20 cellular contexts compared by ENCODE assay signal in the genomic region with DNA sequence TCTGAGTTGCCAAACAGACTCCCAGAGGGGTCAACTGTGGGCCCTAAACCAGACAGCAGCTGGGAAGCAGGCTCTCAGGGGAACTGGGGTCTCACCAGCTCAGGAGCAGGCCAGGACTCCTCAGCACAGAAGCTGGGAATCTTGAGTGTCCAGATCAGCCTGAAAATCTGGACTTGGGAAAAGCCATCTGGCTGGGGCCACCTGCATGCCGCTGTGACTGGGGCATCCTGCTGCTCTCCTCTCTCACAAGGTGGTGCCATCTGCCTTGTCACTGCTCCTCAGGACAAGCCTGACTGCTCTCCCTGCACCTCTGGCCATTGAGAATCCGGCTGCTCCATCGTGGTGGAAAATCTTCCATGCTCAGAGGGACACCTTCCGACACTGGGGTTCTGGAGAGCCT.
DNase-seq lines count a peak whose midpoint lies in the region; ATAC-seq and TF ChIP-seq lines count a peak whose summit lies in the region.
"Had no signal": no experiment of that assay in that cellular context is flagged by ENCODE, and none has a peak within 500 bp of the region (broad histone marks: within the 10 kb centered on the region; RNA-seq: fewer than 3 reads in every experiment).

No MANE protein-coding gene starts in this region.

- no peaks in the 10 kb centered on the region for H3K9me3 ChIP-seq in WERI-Rb-1 (ENCODE audit: severe bottlenecking)
- H3K9me3 ChIP-seq in lower lobe of right lung, result no peaks in the 10 kb centered on the region
- no peaks in the 10 kb centered on the region for H3K9me3 ChIP-seq in trophoblast cell (ENCODE audit: insufficient read depth, low read depth, low read length)
- H3K9me3 ChIP-seq: gastrocnemius medialis, suprapubic skin had no signal

- no peak overlapping the region for H3K23ac ChIP-seq in trophoblast cell (ENCODE audit: low read length)

- H3K79me1 ChIP-seq in trophoblast cell (ENCODE audit: low read length), result no peaks in the 10 kb centered on the region

- no peaks in the 10 kb centered on the region for H3K4me1 ChIP-seq in lower lobe of right lung
- no peaks in the 10 kb centered on the region for H3K4me1 ChIP-seq in trophoblast cell (ENCODE audit: control insufficient read depth in 1 of 2, insufficient read depth in 2 of 2, low read length in 2 of 2)
- H3K4me1 ChIP-seq: gastrocnemius medialis had no signal

- H2AFZ ChIP-seq in trophoblast cell (ENCODE audit: insufficient read depth, low read length, poor library complexity), result no peak overlapping the region

- H3K4me3 ChIP-seq in GM12864 (ENCODE audit: low read depth, low read length), result no peak overlapping the region
- no peak overlapping the region for H3K4me3 ChIP-seq in WERI-Rb-1 (ENCODE audit: low read depth, low read length)
- no peak overlapping the region for H3K4me3 ChIP-seq in lower lobe of right lung
- H3K4me3 ChIP-seq in trophoblast cell (ENCODE audit: low read depth, low read length), result no peak overlapping the region
- H3K4me3 ChIP-seq: gastrocnemius medialis, skin epidermis, suprapubic skin had no signal

- H3K36me3 ChIP-seq in WERI-Rb-1 (no peaks in the 10 kb centered on the region), lower lobe of right lung (no peaks in the 10 kb centered on the region), trophoblast cell (ENCODE audit: control insufficient read depth in 1 of 2, insufficient read depth in 2 of 2, low read length in 2 of 2) (no peaks in the 10 kb centered on the region)
- H3K36me3 ChIP-seq: gastrocnemius medialis, suprapubic skin had no signal

- H4K8ac ChIP-seq in trophoblast cell (ENCODE audit: low read depth, low read length), result no peak overlapping the region

- H3K9ac ChIP-seq in trophoblast cell (ENCODE audit: low read length), result no peak overlapping the region

- H2BK12ac ChIP-seq in trophoblast cell (ENCODE audit: low read length), result no peak overlapping the region

- H4K12ac ChIP-seq in trophoblast cell (ENCODE audit: low read depth, low read length), result no peak overlapping the region

- H2BK120ac ChIP-seq in trophoblast cell (ENCODE audit: insufficient read depth, low read length, poor library complexity), result no peak overlapping the region

- H4K91ac ChIP-seq in trophoblast cell (ENCODE audit: low read depth, low read length), result no peak overlapping the region

- H3K27ac ChIP-seq in WERI-Rb-1 (peak overlapping the region; percentile 42), lower lobe of right lung (no peak overlapping the region), trophoblast cell (ENCODE audit: low read depth, low read length) (no peak overlapping the region)
- H3K27ac ChIP-seq: epithelial cell of prostate, gastrocnemius medialis, skin epidermis, suprapubic skin had no signal

- H3K27me3 ChIP-seq in WERI-Rb-1 (ENCODE audit: insufficient read depth, low read depth, severe bottlenecking), result no peaks in the 10 kb centered on the region
- H3K27me3 ChIP-seq in lower lobe of right lung (ENCODE audit: low read depth), result no peaks in the 10 kb centered on the region
- no peaks in the 10 kb centered on the region for H3K27me3 ChIP-seq in trophoblast cell (ENCODE audit: insufficient read depth, low read length)
- H3K27me3 ChIP-seq: gastrocnemius medialis, suprapubic skin had no signal

- no CpG with 5 or more reads among the region's 4 CpGs for WGBS in trophoblast cell (ENCODE audit: extremely low coverage, insufficient coverage, insufficient read length)

- TF ChIP-seq CTCF in GM12864 (IDR thresholded peaks at IDR 0.05; ENCODE audit: low read depth, low read length, missing control alignments) (peak; percentile 41), WERI-Rb-1 (IDR thresholded peaks at IDR 0.05; ENCODE audit: low read depth, low read length) (peak; percentile 79), lower lobe of right lung (IDR thresholded peaks at IDR 0.05) (peak; percentile 24)

- H3K79me2 ChIP-seq in trophoblast cell (ENCODE audit: control insufficient read depth, insufficient read depth, low read length, poor library complexity), result no peaks in the 10 kb centered on the region

- no peak overlapping the region for H3K4ac ChIP-seq in trophoblast cell (ENCODE audit: low read depth, low read length)

- H3K4me2 ChIP-seq in trophoblast cell (ENCODE audit: low read length), result no peak overlapping the region

- intact Hi-C loops in lower lobe of right lung (cut with DNase I), result no loop called here

- DNase-seq in GM12864 (ENCODE audit: low read depth) (no peak), NCI-H146 (lab: John Stamatoyannopoulos, UW) (peak; percentile 70), WERI-Rb-1 (peak; percentile 89), lower lobe of right lung (no peak), trophoblast cell (no peak)
- DNase-seq in activated CD4-positive, alpha-beta T cell treated with anti-CD3 and anti-CD28 coated beads for 1 hour, result no peak
- DNase-seq in central memory CD4-positive, alpha-beta T cell, result no peak
- DNase-seq: activated CD8-positive, alpha-beta memory T cell treated with anti-CD3 and anti-CD28 coated beads, Interleukin-2, amount 50 U/mL, for 48 hours; activated naive CD4-positive, alpha-beta T cell treated with anti-CD3 and anti-CD28 coated beads for 36 hours; cortex of kidney; gastrocnemius medialis; naive B cell; stimulated activated CD4-positive, alpha-beta T cell treated with anti-CD3 and anti-CD28 coated beads, Interleukin-4, amount 100 ng/mL, for 4 hours; stimulated activated CD8-positive, alpha-beta memory T cell treated with anti-CD3 and anti-CD28 coated beads, Interleukin-4, amount 100 ng/mL, for 48 hours; T-helper 1 cell had no signal

- H2BK5ac ChIP-seq in trophoblast cell (ENCODE audit: low read depth, low read length, poor library complexity), result no peak overlapping the region

- ATAC-seq in lower lobe of right lung, result no peak
- ATAC-seq: activated CD4-positive, CD25-positive, alpha-beta regulatory T cell treated with anti-CD3 and anti-CD28 coated beads, Interleukin-2, amount 50 U/mL, for 24 hours; gastrocnemius medialis; Right ventricle myocardium inferior had no signal

- no peak overlapping the region for H2AK5ac ChIP-seq in trophoblast cell (ENCODE audit: low read length)

- H3K14ac ChIP-seq in trophoblast cell (ENCODE audit: low read length), result no peak overlapping the region

- H3K18ac ChIP-seq in trophoblast cell (ENCODE audit: low read length), result no peak overlapping the region

Comparison
In these comparisons a context has a peak if more than half of its experiments do, and no peak if none do; other contexts are left out.
1. DNase-seq: peak in NCI-H146 (single experiment) and WERI-Rb-1 (single experiment); none in GM12864 (single experiment), lower lobe of right lung (single experiment), activated CD4-positive, alpha-beta T cell treated with anti-CD3 and anti-CD28 coated beads for 1 hour (single experiment), trophoblast cell (0 of 2) and central memory CD4-positive, alpha-beta T cell (single experiment).
2. CTCF ChIP-seq: peak in every context shown above with its lines; median percentile 79 in WERI-Rb-1; 41 in GM12864; 24 in lower lobe of right lung.